In genomic region chr6:47164877-47165276, GRCh38 we compare ENCODE assay signal across 10 cellular contexts.
"Had no signal": no experiment of that assay in that cellular context is flagged by ENCODE, and none has a peak within 500 bp of the region (broad histone marks: within the 10 kb centered on the region; RNA-seq: fewer than 3 reads in every experiment).

No MANE protein-coding gene starts in this region.

- DNase-seq: GM23248, GOT3, H7, Karpas-422, KBM-7 had no signal

- H3K9ac ChIP-seq: GM23248, KMS-11 had no signal

- H3K27ac ChIP-seq: GM23248, HL-60, KMS-11 had no signal

- H3K27ac Mint-ChIP-seq: IgD-negative memory B cell had no signal

- H3K27me3 Mint-ChIP-seq: IgD-negative memory B cell had no signal

- H3K9me3 ChIP-seq: HAP-1 had no signal

- H3K4me2 ChIP-seq: KMS-11 had no signal

- H3K4me3 ChIP-seq: GM23248, HAP-1 had no signal

- H3K4me1 ChIP-seq: HAP-1 had no signal

- ATAC-seq: HCT116 had no signal

- H2AFZ ChIP-seq: GM23248 had no signal

- H3K4me3 Mint-ChIP-seq: IgD-negative memory B cell had no signal

- H3K36me3 ChIP-seq: HAP-1 had no signal

- H3K36me3 Mint-ChIP-seq: IgD-negative memory B cell had no signal
